In the genomic region with DNA sequence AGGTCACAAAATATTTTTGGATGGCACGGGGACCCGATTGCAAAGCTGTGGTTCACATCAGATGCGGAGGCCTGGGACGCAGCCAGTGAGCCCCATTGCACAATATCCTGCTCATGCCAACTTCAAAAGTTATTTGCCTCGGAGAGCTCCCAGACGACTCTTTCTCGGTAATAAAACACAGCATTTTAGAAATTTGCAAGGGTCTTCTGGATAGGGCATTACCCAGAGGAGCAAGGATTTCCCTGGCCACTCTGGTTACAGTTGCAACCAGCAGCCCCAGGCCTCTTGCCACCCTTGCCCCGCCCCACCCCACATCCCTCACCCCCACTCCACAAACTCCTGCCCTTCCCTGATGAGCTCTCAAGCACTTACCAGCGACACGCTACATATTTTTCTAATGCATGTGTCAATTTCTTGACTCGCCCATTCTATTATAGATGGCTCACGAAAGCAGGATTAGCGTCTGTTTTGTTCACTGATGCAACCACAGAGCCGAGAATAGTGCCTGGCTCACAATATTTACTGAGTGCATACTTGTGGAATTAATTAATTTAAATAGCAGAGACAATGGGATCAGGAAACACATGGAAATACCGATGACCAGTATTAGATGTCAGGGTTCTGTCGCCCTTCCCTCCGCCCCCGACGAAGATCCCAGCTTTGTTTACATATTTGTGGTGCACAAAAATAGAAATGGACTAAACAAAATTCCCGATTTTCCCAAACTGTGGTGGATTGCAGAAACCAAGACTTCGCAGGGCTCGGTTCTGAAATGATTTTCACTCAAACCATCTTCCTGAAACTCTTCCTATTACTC, we compare ENCODE assay signal across 8 cellular contexts.
DNase-seq lines count a peak whose midpoint lies in the region; ATAC-seq and TF ChIP-seq lines count a peak whose summit lies in the region.

No MANE protein-coding gene starts in this region.

- no peaks in the 10 kb centered on the region for H3K79me2 ChIP-seq in mammary epithelial cell (ENCODE audit: insufficient read depth, low read length)

- no peaks in the 10 kb centered on the region for H4K20me1 ChIP-seq in mammary epithelial cell (ENCODE audit: insufficient read depth, low read length)

- dilution Hi-C loops in mammary epithelial cell (cut with HindIII; ENCODE audit: low sequenced_read_pairs): no loop called here

- intact Hi-C loops in mammary epithelial cell (cut with micrococcal nuclease): loop anchor here (5.0 kb wide), 4 partner anchors 43 to 128 kb away; a partner anchor contains a TSS
- intact Hi-C loops in lower lobe of right lung (cut with DNase I): no loop called here

- TF ChIP-seq CTCF in BJ (IDR thresholded peaks at IDR 0.05; ENCODE audit: insufficient read depth, low read depth, low read length) (no peak), mammary epithelial cell (conservative IDR thresholded peaks at IDR 0.05 in 1 of 2, IDR thresholded peaks at IDR 0.05 in 1 of 2; ENCODE audit: extremely low read depth in 1 of 2, insufficient read depth in 1 of 2, low read depth in 1 of 2, low read length in 2 of 2) (no peak), lower lobe of right lung (IDR thresholded peaks at IDR 0.05) (no peak)

- H3K4me1 ChIP-seq in mammary epithelial cell (ENCODE audit: insufficient read depth, low read length) (peaks cover 31% of the 10 kb centered on the region), lower lobe of right lung (peaks cover 38% of the 10 kb centered on the region)

- ATAC-seq in lower lobe of right lung (peak; percentile 71 to 79), HG02970 (IDR thresholded peaks at IDR 0.05; ENCODE audit: low FRiP score, unreplicated experiment) (no peak)

- no peak overlapping the region for H3K9ac ChIP-seq in mammary epithelial cell (ENCODE audit: insufficient read depth, low read length)

- H3K4me2 ChIP-seq in mammary epithelial cell (ENCODE audit: insufficient read depth, low read depth, low read length): peak overlapping the region; percentile 51

- no peaks in the 10 kb centered on the region for H3K36me3 ChIP-seq in BJ (ENCODE audit: control insufficient read depth, insufficient read depth, low read length)
- H3K36me3 ChIP-seq in mammary epithelial cell (ENCODE audit: insufficient read depth, low read length): no peaks in the 10 kb centered on the region
- no peaks in the 10 kb centered on the region for H3K36me3 ChIP-seq in lower lobe of right lung

- CTCF ChIA-PET in BJ (lab: Yijun Ruan, JAX) (interaction anchor here (0.6 to 1.4 kb wide), 3 partner anchors 14 to 117 kb away, joined by 3 to 5 read pairs (median 3); no protein-coding TSS in a partner anchor), mammary epithelial cell (lab: Charles Lee; ENCODE audit: low non-redundant PET) (no interaction called here)

- no TSS peak for BruUV-seq in mammary epithelial cell (replicated peaks; lab: Mats Ljungman, UMichigan)

- POLR2A ChIA-PET in BJ (lab: Charles Lee): interaction anchor here (0.6 to 0.8 kb wide), 5 partner anchors 20 to 1544 kb away, joined by 4 to 8 read pairs (median 5); no protein-coding TSS in a partner anchor

- DNase-seq in BJ (ENCODE audit: low read depth) (peak; percentile 98), NCI-H2107 (lab: John Stamatoyannopoulos, UW) (peak; percentile 62), mammary epithelial cell (peak; percentile 55), lower lobe of right lung (peak; percentile 71), hippocampal formation (lab: John Stamatoyannopoulos, UW) (no peak), T-helper 1 cell (no peak)
- no peak for DNase-seq in activated CD4-positive, alpha-beta T cell treated with anti-CD3 and anti-CD28 coated beads for 4 hours

- peak overlapping the region; percentile 49 for H2AFZ ChIP-seq in mammary epithelial cell (ENCODE audit: low read depth, low read length)

- H3K9me3 ChIP-seq in mammary epithelial cell (replicated peaks; ENCODE audit: insufficient read depth, low read length): no peaks in the 10 kb centered on the region
- H3K9me3 ChIP-seq in lower lobe of right lung: no peaks in the 10 kb centered on the region

- H3K27me3 ChIP-seq in BJ (ENCODE audit: control insufficient read depth, insufficient read depth, low read length) (no peaks in the 10 kb centered on the region), mammary epithelial cell (ENCODE audit: insufficient read depth, low read length) (no peaks in the 10 kb centered on the region), lower lobe of right lung (ENCODE audit: low read depth) (no peaks in the 10 kb centered on the region)

- in situ Hi-C loops in mammary epithelial cell (cut with MboI; ENCODE audit: low sequenced_read_pairs in 2 of 2): no loop called here

- WGBS in mammary epithelial cell (ENCODE audit: low coverage, missing lambda C conversion rate): 29% methylated on average over 20 of the region's 22 CpGs

- H3K27ac ChIP-seq in mammary epithelial cell (ENCODE audit: insufficient read depth, low read depth, low read length) (peak overlapping the region; percentile 56), lower lobe of right lung (peak overlapping the region; percentile 86)

- H3K4me3 ChIP-seq in BJ (ENCODE audit: low read depth, low read length) (peak overlapping the region; percentile 25), mammary epithelial cell (replicated peaks in 1 of 3; ENCODE audit: insufficient read depth in 1 of 3, low read depth in 2 of 3, low read length in 3 of 3) (no peak overlapping the region), lower lobe of right lung (peak overlapping the region; percentile 31)

Comparison
In these comparisons a context has a peak if more than half of its experiments do, and no peak if none do; other contexts are left out.
1. DNase-seq: peak in BJ (single experiment), NCI-H2107 (single experiment), mammary epithelial cell (single experiment) and lower lobe of right lung (single experiment); none in hippocampal formation (0 of 2), activated CD4-positive, alpha-beta T cell treated with anti-CD3 and anti-CD28 coated beads for 4 hours (0 of 2) and T-helper 1 cell (0 of 5).
2. H3K4me3 ChIP-seq: peak in BJ (single experiment) and lower lobe of right lung (single experiment); none in mammary epithelial cell (0 of 3).